In genomic region chr7:17325364-17325763, GRCh38 we compare ENCODE assay signal across 20 cellular contexts. TPM values are rescaled to one million over a fixed set of nuclear protein-coding genes. Genes with fewer than 3 reads are reported as not detected.
DNase-seq lines count a peak whose midpoint lies in the region; ATAC-seq and TF ChIP-seq lines count a peak whose summit lies in the region.
"Had no signal": no experiment of that assay in that cellular context is flagged by ENCODE, and none has a peak within 500 bp of the region (broad histone marks: within the 10 kb centered on the region; RNA-seq: fewer than 3 reads in every experiment).

No MANE protein-coding gene starts in this region.

- in situ Hi-C loops in mammary epithelial cell (cut with MboI; ENCODE audit: low sequenced_read_pairs in 2 of 2) (no loop called here), G401 (cut with HindIII; ENCODE audit: low sequenced_read_pairs) (no loop called here)

- H3K9me3 ChIP-seq in mammary epithelial cell (replicated peaks; ENCODE audit: insufficient read depth, low read length): no peaks in the 10 kb centered on the region
- H3K9me3 ChIP-seq: left ventricle myocardium inferior had no signal

- peak overlapping the region; percentile 60 for H3K27ac Mint-ChIP-seq in HFFc6
- H3K27ac Mint-ChIP-seq: activated CD4-positive, alpha-beta T cell treated with anti-CD3 and anti-CD28 coated beads, Interleukin-2, amount 10 ng/mL, durations not matched to agents 24 days and 14 days; neural progenitor cell had no signal

- peaks cover 46% of the 10 kb centered on the region for H3K79me2 ChIP-seq in mammary epithelial cell (ENCODE audit: insufficient read depth, low read length)

- TF ChIP-seq CTCF in HFFc6 (IDR thresholded peaks at IDR 0.05): no peak
- TF ChIP-seq CTCF in mammary epithelial cell (conservative IDR thresholded peaks at IDR 0.05 in 1 of 2, IDR thresholded peaks at IDR 0.05 in 1 of 2; ENCODE audit: extremely low read depth in 1 of 2, insufficient read depth in 1 of 2, low read depth in 1 of 2, low read length in 2 of 2): no peak

- H3K4me3 Mint-ChIP-seq in HFFc6: no peak overlapping the region
- H3K4me3 Mint-ChIP-seq: activated CD4-positive, alpha-beta T cell treated with anti-CD3 and anti-CD28 coated beads, Interleukin-2, amount 10 ng/mL, durations not matched to agents 24 days and 14 days; CD8-positive, alpha-beta memory T cell; neural progenitor cell had no signal

- H3K4me2 ChIP-seq in mammary epithelial cell (ENCODE audit: insufficient read depth, low read depth, low read length): peak overlapping the region; percentile 33
- H3K4me2 ChIP-seq: neural progenitor cell had no signal

- peaks cover 17% of the 10 kb centered on the region for H3K4me1 ChIP-seq in mammary epithelial cell (ENCODE audit: insufficient read depth, low read length)
- H3K4me1 ChIP-seq: neural progenitor cell had no signal

- DNase-seq in COLO668 (lab: John Stamatoyannopoulos, UW; ENCODE audit: unreplicated experiment) (peak; percentile 31), HFFc6 (no peak), mammary epithelial cell (peak; percentile 66), kidney tubule cell (ENCODE audit: low spot score) (peak; percentile 80), T-helper 9 cell (no peak), G401 (ENCODE audit: low spot score) (no peak)
- no peak for DNase-seq in activated CD4-positive, alpha-beta T cell treated with anti-CD3 and anti-CD28 coated beads, Interleukin-2, amount 50 U/mL, for 48 hours
- DNase-seq: activated CD4-positive, alpha-beta T cell treated with anti-CD3 and anti-CD28 coated beads, Interleukin-2, amount 10 ng/mL, durations not matched to agents 24 days and 14 days; activated effector memory CD4-positive, alpha-beta T cell treated with Interleukin-2 at 50 U/mL for 16 hours; CD8-positive, alpha-beta memory T cell; dermis blood vessel endothelial cell; left ventricle myocardium inferior; NCI-H1694; NCI-H748 treated with DMSO at 0.1 percent for 48 hours; SHP77 treated with DMSO at 0.1 percent for 48 hours; small intestine; stimulated activated naive CD4-positive, alpha-beta T cell treated with Interleukin-2 at 50 U/mL for 16 hours; T-helper 1 cell had no signal

- WGBS in mammary epithelial cell (ENCODE audit: low coverage, missing lambda C conversion rate): 0% methylated on average over 2 of the region's 2 CpGs

- H3K27me3 ChIP-seq in mammary epithelial cell (ENCODE audit: insufficient read depth, low read length): no peaks in the 10 kb centered on the region
- H3K27me3 ChIP-seq: neural progenitor cell had no signal

- no peaks in the 10 kb centered on the region for H4K20me1 ChIP-seq in mammary epithelial cell (ENCODE audit: insufficient read depth, low read length)

- H3K4me1 Mint-ChIP-seq in HFFc6 (ENCODE audit: low read depth): peaks cover 37% of the 10 kb centered on the region
- H3K4me1 Mint-ChIP-seq: neural progenitor cell had no signal

- H3K27me3 Mint-ChIP-seq in HFFc6 (ENCODE audit: insufficient read depth): peaks cover 2% of the 10 kb centered on the region; the same call in 1 of the 2 replicates
- H3K27me3 Mint-ChIP-seq: activated CD4-positive, alpha-beta T cell treated with anti-CD3 and anti-CD28 coated beads, Interleukin-2, amount 10 ng/mL, durations not matched to agents 24 days and 14 days; CD8-positive, alpha-beta memory T cell had no signal

- ATAC-seq in GM21576 (IDR thresholded peaks at IDR 0.05; ENCODE audit: unreplicated experiment): no peak

- H3K27ac ChIP-seq in mammary epithelial cell (ENCODE audit: insufficient read depth, low read depth, low read length): no peak overlapping the region
- H3K27ac ChIP-seq: left ventricle myocardium inferior, neural progenitor cell had no signal

- H3K4me3 ChIP-seq in mammary epithelial cell (replicated peaks in 1 of 3; ENCODE audit: insufficient read depth in 1 of 3, low read depth in 2 of 3, low read length in 3 of 3): no peak overlapping the region
- H3K4me3 ChIP-seq: left ventricle myocardium inferior, neural progenitor cell had no signal

- H3K36me3 ChIP-seq in mammary epithelial cell (ENCODE audit: insufficient read depth, low read length): peaks cover 14% of the 10 kb centered on the region
- H3K36me3 ChIP-seq: neural progenitor cell had no signal

- intact Hi-C loops in mammary epithelial cell (cut with micrococcal nuclease): no loop called here

- no TSS peak for BruUV-seq in mammary epithelial cell (replicated peaks; lab: Mats Ljungman, UMichigan)

- CTCF ChIA-PET in mammary epithelial cell (lab: Charles Lee; ENCODE audit: low non-redundant PET): interaction anchor here (0.7 kb wide), 1 partner anchor 396 kb away, joined by 4 read pairs; no protein-coding TSS in a partner anchor

- no peak overlapping the region for H3K9ac ChIP-seq in mammary epithelial cell (ENCODE audit: insufficient read depth, low read length)
- H3K9ac ChIP-seq: neural progenitor cell had no signal

- no peak overlapping the region for H2AFZ ChIP-seq in mammary epithelial cell (ENCODE audit: low read depth, low read length)
- H2AFZ ChIP-seq: neural progenitor cell had no signal

- no peaks in the 10 kb centered on the region for H3K9me3 Mint-ChIP-seq in HFFc6
- H3K9me3 Mint-ChIP-seq: activated CD4-positive, alpha-beta T cell treated with anti-CD3 and anti-CD28 coated beads, Interleukin-2, amount 10 ng/mL, durations not matched to agents 24 days and 14 days; CD8-positive, alpha-beta memory T cell; neural progenitor cell had no signal

- dilution Hi-C loops in mammary epithelial cell (cut with HindIII; ENCODE audit: low sequenced_read_pairs): no loop called here

- peaks cover 31% of the 10 kb centered on the region; the same call in 1 of the 2 replicates for H3K36me3 Mint-ChIP-seq in HFFc6 (ENCODE audit: low read depth)

RNA-seq across cellular contexts. Expression of gene AHR, which starts 26.9 kb away (rescaled TPM):
- total RNA-seq in HFFc6 (2021; fragmentation: NEBNext Ultra II Directional; extraction: Animal tissue kit (Norgen Biotek cat#: 25700)): 10 to 100 TPM; 35.8 to 57.2 (median 47.4) TPM
- 100 to 1,000 TPM; 101 to 478 TPM for total RNA-seq in mammary epithelial cell
- polyA plus RNA-seq in mammary epithelial cell: 6.5 TPM
- 144 TPM for polyA minus RNA-seq in mammary epithelial cell
- total RNA-seq in G401 (2014; rRNA removed; shearing (Covaris generic)): not detected in 2 replicates

Comparison
In these comparisons a context has a peak if more than half of its experiments do, and no peak if none do; other contexts are left out.
1. DNase-seq: peak in COLO668 (single experiment), mammary epithelial cell (single experiment) and kidney tubule cell (single experiment); none in HFFc6 (single experiment), T-helper 9 cell (single experiment), activated CD4-positive, alpha-beta T cell treated with anti-CD3 and anti-CD28 coated beads, Interleukin-2, amount 50 U/mL, for 48 hours (0 of 2) and G401 (single experiment).
2. RNA of gene AHR, which starts 26.9 kb away (total RNA-seq): 101 to 478 TPM in mammary epithelial cell and 35.8 to 57.2 TPM in HFFc6; not detected in G401; every median in the first group is over 10 times any median in the second.